20 cellular contexts compared by ENCODE assay signal in the genomic region with DNA sequence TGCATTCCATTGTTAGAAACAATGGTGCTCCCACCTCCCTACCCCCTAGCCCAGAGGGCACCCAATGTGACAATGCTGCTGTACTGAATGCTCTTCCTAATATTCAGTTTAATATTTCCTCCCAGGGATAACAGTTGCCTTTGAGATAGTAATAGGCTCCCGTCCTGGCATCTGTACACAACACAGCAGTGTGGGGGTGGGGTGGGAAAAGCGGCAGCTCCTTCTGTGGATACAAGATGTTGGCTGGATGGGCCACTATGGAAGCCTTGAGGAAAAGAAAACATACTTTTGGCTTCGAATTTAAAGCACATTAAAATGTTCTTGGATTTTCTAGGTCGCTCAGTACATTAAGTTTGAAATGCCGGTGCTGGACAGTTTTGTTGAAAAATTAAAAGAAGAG. TPM values are rescaled to one million over a fixed set of nuclear protein-coding genes. Genes with fewer than 3 reads are reported as not detected.
DNase-seq lines count a peak whose midpoint lies in the region; ATAC-seq and TF ChIP-seq lines count a peak whose summit lies in the region.
"Had no signal": no experiment of that assay in that cellular context is flagged by ENCODE, and none has a peak within 500 bp of the region (broad histone marks: within the 10 kb centered on the region; RNA-seq: fewer than 3 reads in every experiment).

No MANE protein-coding gene starts in this region.

- no peak overlapping the region for H3K9ac ChIP-seq in mammary epithelial cell (ENCODE audit: insufficient read depth, low read length)

- no peak for DNase-seq in breast epithelium (ENCODE audit: low spot score in 2 of 2)
- no peak for DNase-seq in mammary epithelial cell
- DNase-seq in mucosa of gallbladder (ENCODE audit: low spot score): peak; percentile 10
- peak; percentile 56 to 69 for DNase-seq in aorta
- DNase-seq: 8988T; activated naive CD4-positive, alpha-beta T cell treated with anti-CD3 and anti-CD28 coated beads, Interleukin-2, amount 10 ng/mL, durations not matched to agents 7 days and 5 days; CD4-positive, alpha-beta T cell; EL; left cardiac atrium; NCI-H1930; NCI-H526 treated with DMSO at 0.1 percent for 48 hours; stimulated activated naive B cell treated with anti-CD40 and anti-IgM and Interleukin-4, amounts not matched to agents 10 μg/mL and 1 μg/mL and 100 μg/mL, for 72 hours had no signal

- H3K79me2 ChIP-seq in mammary epithelial cell (ENCODE audit: insufficient read depth, low read length): no peaks in the 10 kb centered on the region

- 70% methylated on average over 5 of the region's 5 CpGs for WGBS in mammary epithelial cell (ENCODE audit: low coverage, missing lambda C conversion rate)
- 6 to 12% methylated on average over 5 of the region's 5 CpGs for WGBS in aorta, 2 donors

- no peaks in the 10 kb centered on the region for H4K20me1 ChIP-seq in mammary epithelial cell (ENCODE audit: insufficient read depth, low read length)

- no peak overlapping the region for H3K4me3 ChIP-seq in breast epithelium
- H3K4me3 ChIP-seq in mammary epithelial cell (replicated peaks in 1 of 3; ENCODE audit: insufficient read depth in 1 of 3, low read depth in 2 of 3, low read length in 3 of 3): no peak overlapping the region
- no peak overlapping the region for H3K4me3 ChIP-seq in aorta (ENCODE audit: low read length in 2 of 2)
- H3K4me3 ChIP-seq: cardiac muscle cell, GM12878 had no signal

- no peaks in the 10 kb centered on the region for H3K27me3 ChIP-seq in breast epithelium
- H3K27me3 ChIP-seq in mammary epithelial cell (ENCODE audit: insufficient read depth, low read length): no peaks in the 10 kb centered on the region
- no peaks in the 10 kb centered on the region for H3K27me3 ChIP-seq in aorta (ENCODE audit: control insufficient read depth in 1 of 2, insufficient read depth in 2 of 2, low read length in 1 of 2)
- H3K27me3 ChIP-seq: cardiac muscle cell had no signal

- intact Hi-C loops in breast epithelium (cut with DNase I; ENCODE audit: low total_unique reads): no loop called here
- intact Hi-C loops in mammary epithelial cell (cut with micrococcal nuclease): no loop called here
- intact Hi-C loops in aorta (cut with DNase I): no loop called here

- H3K9me3 ChIP-seq in breast epithelium (no peaks in the 10 kb centered on the region), mammary epithelial cell (replicated peaks; ENCODE audit: insufficient read depth, low read length) (no peaks in the 10 kb centered on the region), aorta (ENCODE audit: control insufficient read depth, low read length) (no peaks in the 10 kb centered on the region)

- dilution Hi-C loops in mammary epithelial cell (cut with HindIII; ENCODE audit: low sequenced_read_pairs): loop anchor here (5.0 kb wide), 1 partner anchor 86 kb away; no protein-coding TSS in a partner anchor

- TF ChIP-seq CTCF in breast epithelium (IDR thresholded peaks at IDR 0.05) (no peak), mammary epithelial cell (conservative IDR thresholded peaks at IDR 0.05 in 1 of 2, IDR thresholded peaks at IDR 0.05 in 1 of 2; ENCODE audit: extremely low read depth in 1 of 2, insufficient read depth in 1 of 2, low read depth in 1 of 2, low read length in 2 of 2) (no peak)

- CTCF ChIA-PET in mammary epithelial cell (lab: Charles Lee; ENCODE audit: low non-redundant PET): no interaction called here

- TF ChIP-seq POLR2A in breast epithelium (IDR thresholded peaks at IDR 0.05): no peak

- no peak overlapping the region for H2AFZ ChIP-seq in mammary epithelial cell (ENCODE audit: low read depth, low read length)

- H3K4me1 ChIP-seq in breast epithelium: peaks cover 4 to 12% of the 10 kb centered on the region in 2 donors
- no peaks in the 10 kb centered on the region for H3K4me1 ChIP-seq in mammary epithelial cell (ENCODE audit: insufficient read depth, low read length)
- H3K4me1 ChIP-seq in aorta (ENCODE audit: control insufficient read depth in 1 of 2, insufficient read depth in 2 of 2, low read length in 2 of 2): peaks cover 5 to 8% of the 10 kb centered on the region in 2 donors

- H3K27ac ChIP-seq in breast epithelium (peak overlapping the region; percentile 45 to 99), mammary epithelial cell (ENCODE audit: insufficient read depth, low read depth, low read length) (no peak overlapping the region), aorta (ENCODE audit: low read depth in 1 of 2, low read length in 2 of 2) (peak overlapping the region in 1 of 2 donors; percentile 45)
- H3K27ac ChIP-seq: cardiac muscle cell, epithelial cell of prostate had no signal

- no peak overlapping the region for H3K4me2 ChIP-seq in mammary epithelial cell (ENCODE audit: insufficient read depth, low read depth, low read length)

- no peak for ATAC-seq in aorta (ENCODE audit: low FRiP score)
- ATAC-seq in GM21825 (IDR thresholded peaks at IDR 0.05; ENCODE audit: unreplicated experiment): no peak
- ATAC-seq in GM21367 (IDR thresholded peaks at IDR 0.05; ENCODE audit: unreplicated experiment): no peak
- ATAC-seq: GM12878; natural killer cell treated with Interleukin-12 subunit alpha and Interleukin-12 subunit beta and Interleukin-15 and Interleukin-18, amount 100 ng/mL, for 72 hours; Panc1; stimulated activated naive B cell treated with anti-CD40 and anti-IgM and Interleukin-4, amounts not matched to agents 10 μg/mL and 1 μg/mL and 100 μg/mL, for 72 hours had no signal

- BruUV-seq in mammary epithelial cell (replicated peaks; lab: Mats Ljungman, UMichigan): no TSS peak

- H3K36me3 ChIP-seq in breast epithelium: no peaks in the 10 kb centered on the region
- H3K36me3 ChIP-seq in mammary epithelial cell (ENCODE audit: insufficient read depth, low read length): no peaks in the 10 kb centered on the region
- H3K36me3 ChIP-seq in aorta (ENCODE audit: control insufficient read depth in 1 of 2, insufficient read depth in 2 of 2, low read length in 1 of 2): no peaks in the 10 kb centered on the region

- in situ Hi-C loops in mammary epithelial cell (cut with MboI; ENCODE audit: low sequenced_read_pairs in 2 of 2): no loop called here

RNA-seq across cellular contexts. Expression of gene ZNF22, which starts 9.2 kb away (rescaled TPM):
- total RNA-seq in breast epithelium (10 to 100 TPM; 32.0 to 54.1 (median 34.2) TPM), mammary epithelial cell (1 to 10 TPM; 7.2 to 7.7 TPM), mucosa of gallbladder (16.5 TPM), aorta (10 to 100 TPM; 19.6 to 20.9 TPM)
- polyA plus RNA-seq in mammary epithelial cell (2.7 TPM), aorta (10 to 100 TPM; 12.4 to 20.3 TPM)
- polyA minus RNA-seq in mammary epithelial cell: 1.9 TPM

RNA-seq across cellular contexts. Expression of gene DEPP1, which starts 13.0 kb away (rescaled TPM):
- total RNA-seq in breast epithelium (1,000 to 10,000 TPM in 1 of 3 donors, 100 to 1,000 TPM in 2; 139 to 2,057 (median 460) TPM), mammary epithelial cell (10 to 100 TPM; 25.0 to 45.6 TPM), mucosa of gallbladder (45.8 TPM), aorta (100 to 1,000 TPM in 1 of 2 donors, 10 to 100 TPM in 1; 84.2 to 254 TPM)
- polyA plus RNA-seq in mammary epithelial cell (139 TPM), aorta (100 to 1,000 TPM in 1 of 2 donors, 10 to 100 TPM in 1; 55.2 to 492 TPM)
- 230 TPM for polyA minus RNA-seq in mammary epithelial cell
- total RNA-seq: CD4-positive, alpha-beta T cell had no signal

RNA-seq across cellular contexts. Expression of gene RASSF4, which starts 32.0 kb away (rescaled TPM):
- total RNA-seq in breast epithelium: 100 to 1,000 TPM in 1 of 3 donors, 10 to 100 TPM in 2; 18.7 to 364 (median 41.1) TPM
- total RNA-seq in mammary epithelial cell: 1 to 10 TPM; 1.4 to 4.0 TPM
- 3.4 TPM for polyA plus RNA-seq in mammary epithelial cell
- 8.9 TPM for polyA minus RNA-seq in mammary epithelial cell
- 41.9 TPM for total RNA-seq in mucosa of gallbladder
- total RNA-seq in aorta: 10 to 100 TPM; 26.7 to 82.1 TPM
- 10 to 100 TPM; 13.5 to 32.0 TPM for polyA plus RNA-seq in aorta
- total RNA-seq: MCF 10A had no signal

Comparison
In these comparisons a context has a peak if more than half of its experiments do, and no peak if none do; other contexts are left out.
1. DNase-seq: peak in mucosa of gallbladder (single experiment) and aorta (2 of 2); none in breast epithelium (0 of 2) and mammary epithelial cell (single experiment).